In the genomic region with DNA sequence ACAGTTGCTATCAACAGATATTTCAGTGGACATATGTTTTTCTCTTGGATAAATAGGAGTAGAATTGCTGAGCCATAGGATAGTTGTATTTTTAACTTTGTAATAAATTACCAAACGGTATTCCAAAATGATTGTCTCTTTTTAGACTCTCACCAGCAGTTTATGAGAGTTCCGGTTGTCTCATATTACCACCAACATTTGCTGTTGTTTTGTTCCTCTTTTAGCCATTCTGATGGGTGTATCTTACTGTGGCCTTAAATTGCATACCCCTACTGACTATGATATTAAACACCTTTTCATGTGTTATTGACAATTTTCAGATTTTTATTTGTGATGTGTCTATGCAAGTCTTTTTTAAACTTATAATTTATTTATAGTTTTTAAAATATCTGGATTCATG, we compare ENCODE assay signal across 19 cellular contexts.
"Had no signal": no experiment of that assay in that cellular context is flagged by ENCODE, and none has a peak within 500 bp of the region (broad histone marks: within the 10 kb centered on the region; RNA-seq: fewer than 3 reads in every experiment).

No MANE protein-coding gene starts in this region.

- H3K27ac Mint-ChIP-seq: activated B cell treated with CpG ODN at 0.5 μM for 24 hours; activated CD8-positive, alpha-beta T cell treated with anti-CD3 and anti-CD28 coated beads, Interleukin-2, amount 10 ng/mL, durations not matched to agents 7 days and 5 days; activated naive CD4-positive, alpha-beta T cell treated with anti-CD3 and anti-CD28 coated beads, Interleukin-2, amount 10 ng/mL, durations not matched to agents 7 days and 5 days; activated naive CD8-positive, alpha-beta T cell treated with anti-CD3 and anti-CD28 coated beads, Interleukin-2, amount 50 U/mL, for 24 hours; immature natural killer cell; naive thymus-derived CD4-positive, alpha-beta T cell had no signal

- H3K4me3 Mint-ChIP-seq: activated B cell treated with CpG ODN at 0.5 μM for 24 hours; activated CD8-positive, alpha-beta T cell treated with anti-CD3 and anti-CD28 coated beads, Interleukin-2, amount 10 ng/mL, durations not matched to agents 7 days and 5 days; activated naive CD4-positive, alpha-beta T cell treated with anti-CD3 and anti-CD28 coated beads, Interleukin-2, amount 10 ng/mL, durations not matched to agents 7 days and 5 days; activated naive CD8-positive, alpha-beta T cell treated with anti-CD3 and anti-CD28 coated beads, Interleukin-2, amount 50 U/mL, for 24 hours; activated T-cell treated with anti-CD3 and anti-CD28 coated beads, Interleukin-2, amount 50 U/mL, for 4 hours; brain; immature natural killer cell; naive thymus-derived CD4-positive, alpha-beta T cell; stimulated activated naive B cell treated with anti-CD40 and anti-IgM and Interleukin-4, amounts not matched to agents 10 μg/mL and 1 μg/mL and 100 μg/mL, for 72 hours had no signal

- H3K27me3 Mint-ChIP-seq: activated B cell treated with CpG ODN at 0.5 μM for 24 hours; activated naive CD4-positive, alpha-beta T cell treated with anti-CD3 and anti-CD28 coated beads, Interleukin-2, amount 10 ng/mL, durations not matched to agents 7 days and 5 days; activated naive CD8-positive, alpha-beta T cell treated with anti-CD3 and anti-CD28 coated beads, Interleukin-2, amount 50 U/mL, for 24 hours; brain; naive thymus-derived CD4-positive, alpha-beta T cell; stimulated activated naive B cell treated with anti-CD40 and anti-IgM and Interleukin-4, amounts not matched to agents 10 μg/mL and 1 μg/mL and 100 μg/mL, for 72 hours had no signal

- ATAC-seq: activated CD8-positive, alpha-beta T cell treated with anti-CD3 and anti-CD28 coated beads, Interleukin-2, amount 10 ng/mL, durations not matched to agents 7 days and 5 days; activated naive CD8-positive, alpha-beta T cell treated with anti-CD3 and anti-CD28 coated beads, Interleukin-2, amount 50 U/mL, for 24 hours; activated T-cell treated with anti-CD3 and anti-CD28 coated beads, Interleukin-2, amount 50 U/mL, for 4 hours; left ventricle myocardium superior; mucosa of descending colon; naive thymus-derived CD4-positive, alpha-beta T cell; pancreas; right lobe of liver; stimulated activated naive B cell treated with anti-CD40 and anti-IgM and Interleukin-4, amounts not matched to agents 10 μg/mL and 1 μg/mL and 100 μg/mL, for 72 hours; upper lobe of right lung had no signal

- H3K27ac ChIP-seq: dorsolateral prefrontal cortex, pancreas, right lobe of liver, thoracic aorta, upper lobe of right lung had no signal

- H3K9me3 ChIP-seq: mucosa of descending colon, pancreas, right lobe of liver, thoracic aorta, upper lobe of right lung had no signal

- DNase-seq: activated B cell treated with CpG ODN at 0.5 μM for 24 hours; activated CD4-positive, alpha-beta T cell treated with anti-CD3 and anti-CD28 coated beads for 48 hours; activated CD8-positive, alpha-beta T cell treated with anti-CD3 and anti-CD28 coated beads, Interleukin-2, amount 10 ng/mL, durations not matched to agents 7 days and 5 days; activated naive CD4-positive, alpha-beta T cell treated with anti-CD3 and anti-CD28 coated beads, Interleukin-2, amount 10 ng/mL, durations not matched to agents 7 days and 5 days; activated naive CD8-positive, alpha-beta T cell treated with anti-CD3 and anti-CD28 coated beads, Interleukin-2, amount 50 U/mL, for 24 hours; activated T-cell treated with anti-CD3 and anti-CD28 coated beads, Interleukin-2, amount 50 U/mL, for 4 hours; anterior cingulate cortex; central memory CD4-positive, alpha-beta T cell; dorsolateral prefrontal cortex; immature natural killer cell; left ventricle myocardium superior; mucosa of descending colon; naive thymus-derived CD4-positive, alpha-beta T cell; pancreas; right lobe of liver; stimulated activated naive B cell treated with anti-CD40 and anti-IgM and Interleukin-4, amounts not matched to agents 10 μg/mL and 1 μg/mL and 100 μg/mL, for 72 hours; upper lobe of right lung had no signal

- H3K27me3 ChIP-seq: dorsolateral prefrontal cortex, pancreas, right lobe of liver, upper lobe of right lung had no signal

- H3K9me3 Mint-ChIP-seq: activated B cell treated with CpG ODN at 0.5 μM for 24 hours; activated naive CD4-positive, alpha-beta T cell treated with anti-CD3 and anti-CD28 coated beads, Interleukin-2, amount 10 ng/mL, durations not matched to agents 7 days and 5 days; activated naive CD8-positive, alpha-beta T cell treated with anti-CD3 and anti-CD28 coated beads, Interleukin-2, amount 50 U/mL, for 24 hours; activated T-cell treated with anti-CD3 and anti-CD28 coated beads, Interleukin-2, amount 50 U/mL, for 4 hours; immature natural killer cell; naive thymus-derived CD4-positive, alpha-beta T cell; stimulated activated naive B cell treated with anti-CD40 and anti-IgM and Interleukin-4, amounts not matched to agents 10 μg/mL and 1 μg/mL and 100 μg/mL, for 72 hours had no signal

- H3K4me1 Mint-ChIP-seq: immature natural killer cell had no signal

- H3K4me3 ChIP-seq: dorsolateral prefrontal cortex, mucosa of descending colon, pancreas, right lobe of liver, thoracic aorta, upper lobe of right lung had no signal

- H3K36me3 ChIP-seq: pancreas, right lobe of liver, thoracic aorta, upper lobe of right lung had no signal
